Comparison of ENCODE assay signal across 8 cellular contexts in the genomic region with DNA sequence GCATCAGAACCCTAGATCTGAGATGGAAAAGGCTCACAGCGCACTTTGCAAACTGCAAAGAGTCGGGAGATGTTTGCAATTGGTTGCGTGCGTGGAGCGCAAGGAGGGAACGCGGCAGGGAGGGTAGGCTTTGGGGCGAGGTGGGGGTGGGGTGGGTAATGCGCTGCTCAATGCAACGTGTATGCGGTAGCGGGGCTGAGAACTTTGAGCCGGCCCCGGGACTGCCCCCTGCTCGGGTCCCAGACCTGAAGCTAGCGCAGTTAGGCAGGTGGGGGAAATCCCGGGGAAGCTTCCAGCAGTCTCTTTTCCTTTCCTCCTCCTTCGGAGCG. TPM values are rescaled to one million over a fixed set of nuclear protein-coding genes. Genes with fewer than 3 reads are reported as not detected.
A peak's percentile ranks its signal among the peaks of the same experiment; 100 is the strongest.
DNase-seq lines count a peak whose midpoint lies in the region; ATAC-seq and TF ChIP-seq lines count a peak whose summit lies in the region.

No MANE protein-coding gene starts in this region.

- H3K9me3 ChIP-seq in prostate gland = no peaks in the 10 kb centered on the region

- TF ChIP-seq CTCF in VCaP (conservative IDR thresholded peaks at IDR 0.05) (no peak), foreskin fibroblast (IDR thresholded peaks at IDR 0.05; ENCODE audit: low read depth, low read length) (no peak), prostate gland (IDR thresholded peaks at IDR 0.05) (no peak)

- ATAC-seq in GM18870 (IDR thresholded peaks at IDR 0.05; ENCODE audit: unreplicated experiment) (peak; percentile 12), HG03060 (IDR thresholded peaks at IDR 0.05; ENCODE audit: low read depth, unreplicated experiment) (peak; percentile 11)

- intact Hi-C loops in prostate gland (cut with DNase I) = no loop called here

- peaks cover 10% of the 10 kb centered on the region for H3K4me1 ChIP-seq in prostate gland (replicated peaks)

- peak in 1 of 2 donors; percentile 69 for DNase-seq in foreskin fibroblast
- no peak for DNase-seq in prostate gland (ENCODE audit: low spot score)
- no peak for DNase-seq in NAMALWA (ENCODE audit: low spot score)
- DNase-seq in activated CD8-positive, alpha-beta memory T cell treated with anti-CD3 and anti-CD28 coated beads, Interleukin-2, amount 50 U/mL, for 48 hours = no peak
- DNase-seq in NCI-H1436 treated with DMSO at 0.1 percent for 48 hours (lab: John Stamatoyannopoulos, UW) = no peak

- H3K4me3 ChIP-seq in foreskin fibroblast (ENCODE audit: low read depth in 1 of 2, low read length in 2 of 2) = peak overlapping the region; percentile 65 to 67
- H3K4me3 ChIP-seq in prostate gland = peak overlapping the region; percentile 54 to 67

- H3K27ac ChIP-seq in VCaP (peak overlapping the region; percentile 72), prostate gland (peak overlapping the region; percentile 98 to 99)

- H3K27me3 ChIP-seq in prostate gland (replicated peaks; ENCODE audit: insufficient read depth) = no peaks in the 10 kb centered on the region

- H3K36me3 ChIP-seq in prostate gland = no peaks in the 10 kb centered on the region

- WGBS in prostate gland = 1% methylated on average over 19 of the region's 19 CpGs

- no peak for TF ChIP-seq POLR2A in prostate gland (IDR thresholded peaks at IDR 0.05)

RNA-seq across cellular contexts. Expression of a gene that starts 1.0 kb away (rescaled TPM):
- total RNA-seq in prostate gland = 1 to 10 TPM; 2.5 to 6.4 TPM

RNA-seq across cellular contexts. Expression of a gene that starts 28.1 kb away (rescaled TPM):
- total RNA-seq in prostate gland = 10 to 100 TPM in 1 of 2 donors, 1 to 10 TPM in 1; 7.2 to 19.7 TPM

RNA-seq across cellular contexts. Expression of a gene that starts 29.5 kb away (rescaled TPM):
- 1 to 10 TPM in 1 of 2 donors, under 1 TPM in 1; 0.36 to 1.8 TPM for total RNA-seq in prostate gland

RNA-seq across cellular contexts. Expression of a gene that starts 38.5 kb away (rescaled TPM):
- 100 to 1,000 TPM in 1 of 2 donors, 10 to 100 TPM in 1; 82.7 to 119 TPM for total RNA-seq in prostate gland

RNA-seq across cellular contexts. Expression of a gene that starts 45.0 kb away (rescaled TPM):
- 100 to 1,000 TPM; 142 to 151 TPM for total RNA-seq in prostate gland
